Comparison of ENCODE assay signal across 9 cellular contexts in the genomic region with DNA sequence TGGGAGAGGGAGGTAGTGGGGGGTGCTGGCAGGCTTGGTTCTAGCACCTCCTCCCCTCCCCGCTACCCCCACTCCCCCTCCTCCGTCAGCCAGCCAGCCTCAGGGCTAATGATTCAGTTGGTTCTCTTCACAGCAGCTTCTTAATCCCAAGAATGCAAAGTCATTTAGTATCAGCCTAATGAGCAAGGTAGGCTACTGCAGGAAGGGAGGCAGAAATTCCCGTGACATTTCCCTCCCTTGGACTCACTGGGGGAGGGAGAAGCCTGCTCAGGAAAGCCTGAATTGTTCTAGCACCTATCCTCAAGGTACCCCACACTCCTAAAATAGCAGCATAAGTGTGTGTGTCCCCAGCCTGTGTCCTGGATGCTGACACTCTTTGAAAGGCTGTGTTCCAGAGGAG. TPM values are rescaled to one million over a fixed set of nuclear protein-coding genes. Genes with fewer than 3 reads are reported as not detected.
A peak's percentile ranks its signal among the peaks of the same experiment; 100 is the strongest.
DNase-seq lines count a peak whose midpoint lies in the region; ATAC-seq and TF ChIP-seq lines count a peak whose summit lies in the region.
"Had no signal": no experiment of that assay in that cellular context is flagged by ENCODE, and none has a peak within 500 bp of the region (broad histone marks: within the 10 kb centered on the region; RNA-seq: fewer than 3 reads in every experiment).

No MANE protein-coding gene starts in this region.

- in situ Hi-C loops in Panc1 (cut with HindIII; ENCODE audit: low pct_unique_long_range_greater_than_20kb, low sequenced_read_pairs), result no loop called here

- BruUV-seq in Panc1 (replicated peaks; lab: Mats Ljungman, UMichigan), result no TSS peak

- peaks cover 13% of the 10 kb centered on the region for H3K4me1 Mint-ChIP-seq in progenitor cell of endocrine pancreas (ENCODE audit: low read depth)

- intact Hi-C loops in Panc1 (cut with micrococcal nuclease; ENCODE audit: unreplicated experiment), result no loop called here

- peak; percentile 84 for DNase-seq in H7
- DNase-seq in Panc1 (ENCODE audit: low read depth, low spot score), result no peak
- DNase-seq in glomerular visceral epithelial cell (ENCODE audit: extremely low spot score), result peak; percentile 20
- DNase-seq in progenitor cell of endocrine pancreas (ENCODE audit: low spot score, unreplicated experiment), result no peak
- DNase-seq in GF-D8 (lab: John Stamatoyannopoulos, UW), result no peak
- no peak for DNase-seq in COLO668 (lab: John Stamatoyannopoulos, UW; ENCODE audit: unreplicated experiment)
- DNase-seq: activated CD4-positive, CD25-positive, alpha-beta regulatory T cell treated with anti-CD3 and anti-CD28 coated beads, Interleukin-2, amount 50 U/mL, for 72 hours had no signal

- H3K36me3 ChIP-seq in H7 (replicated peaks; ENCODE audit: control insufficient read depth, insufficient read depth, low read length), result no peaks in the 10 kb centered on the region
- H3K36me3 ChIP-seq in Panc1 (ENCODE audit: control insufficient read depth, insufficient read depth, low read length), result no peaks in the 10 kb centered on the region

- H3K27me3 Mint-ChIP-seq in progenitor cell of endocrine pancreas, result no peaks in the 10 kb centered on the region

- peak overlapping the region; percentile 83 for H3K27ac Mint-ChIP-seq in progenitor cell of endocrine pancreas

- CTCF ChIA-PET in Panc1 (lab: Charles Lee), result no interaction called here

- H3K9me3 ChIP-seq in Panc1 (ENCODE audit: control insufficient read depth, insufficient read depth, low read depth, low read length), result no peaks in the 10 kb centered on the region

- H3K9me3 Mint-ChIP-seq in progenitor cell of endocrine pancreas (ENCODE audit: low read depth), result no peaks in the 10 kb centered on the region

- H3K4me1 ChIP-seq in Panc1 (ENCODE audit: control insufficient read depth, insufficient read depth, low read length), result 0 out of 2 replicates have a peak, but pooled peaks cover 5% of the 10 kb centered on the region

- ATAC-seq in Panc1, result 0 out of 2 replicates have a peak, but pooled peaks have one; percentile 33
- ATAC-seq in HG02884 (IDR thresholded peaks at IDR 0.05; ENCODE audit: unreplicated experiment), result no peak
- no peak for ATAC-seq in GM21529 (IDR thresholded peaks at IDR 0.05; ENCODE audit: unreplicated experiment)

- H3K27me3 ChIP-seq in H7 (ENCODE audit: control insufficient read depth, insufficient read depth, low read length), result no peaks in the 10 kb centered on the region
- no peaks in the 10 kb centered on the region for H3K27me3 ChIP-seq in Panc1 (ENCODE audit: control insufficient read depth, insufficient read depth, low read length)

- H3K4me3 ChIP-seq in H7 (ENCODE audit: insufficient read depth, low read depth, low read length) (no peak overlapping the region), Panc1 (ENCODE audit: low read depth in 2 of 2, low read length in 2 of 2) (no peak overlapping the region)

- H3K27ac ChIP-seq in Panc1 (ENCODE audit: low read length), result no peak overlapping the region

- POLR2A ChIA-PET in Panc1 (lab: Charles Lee), result interaction anchor here (0.6 kb wide), 1 partner anchor 20 kb away, joined by 20 read pairs; no protein-coding TSS in a partner anchor

- no peak for TF ChIP-seq CTCF in Panc1 (IDR thresholded peaks at IDR 0.05)
- no peak for TF ChIP-seq CTCF in progenitor cell of endocrine pancreas (IDR thresholded peaks at IDR 0.05; ENCODE audit: unreplicated experiment)

- no peaks in the 10 kb centered on the region for H3K36me3 Mint-ChIP-seq in progenitor cell of endocrine pancreas (ENCODE audit: insufficient read depth)

- H3K4me3 Mint-ChIP-seq in progenitor cell of endocrine pancreas (ENCODE audit: low read depth), result no peak overlapping the region

RNA-seq across cellular contexts. Expression of gene ITPK1, which starts 29.8 kb away (rescaled TPM):
- 75.1 and 92.1 TPM in 2 replicates for total RNA-seq in H7 (2014; rRNA removed; shearing (Covaris generic))
- total RNA-seq in Panc1 (2021; ENCODE audit: unreplicated experiment) (25.9 TPM), progenitor cell of endocrine pancreas (71.3 and 72.0 TPM in 2 replicates)
- 30.2 TPM for polyA plus RNA-seq in Panc1 (2012; ENCODE audit: insufficient read length)

Comparison
In these comparisons a context has a peak if more than half of its experiments do, and no peak if none do; other contexts are left out.
1. DNase-seq: peak in H7 (single experiment) and glomerular visceral epithelial cell (single experiment); none in Panc1 (single experiment), progenitor cell of endocrine pancreas (single experiment), GF-D8 (single experiment) and COLO668 (single experiment).